8 cellular contexts compared by ENCODE assay signal in genomic region chr4:86594559-86595425, GRCh38. TPM values are rescaled to one million over a fixed set of nuclear protein-coding genes. Genes with fewer than 3 reads are reported as not detected.
DNase-seq lines count a peak whose midpoint lies in the region; ATAC-seq and TF ChIP-seq lines count a peak whose summit lies in the region.

No MANE protein-coding gene starts in this region.

- H3K4me1 ChIP-seq in cardiac muscle cell (ENCODE audit: low read depth): peaks cover 34% of the 10 kb centered on the region
- H3K4me1 ChIP-seq in osteoblast (ENCODE audit: insufficient read depth, low read length): peaks cover 35% of the 10 kb centered on the region

- in situ Hi-C loops in GM13977 (cut with MboI; ENCODE audit: low pct_unique_long_range_greater_than_20kb, low sequenced_read_pairs, unreplicated experiment): no loop called here

- ATAC-seq in HG02943 (IDR thresholded peaks at IDR 0.05; ENCODE audit: low read depth, unreplicated experiment): peak; percentile 22
- peak; percentile 53 for ATAC-seq in activated naive CD8-positive, alpha-beta T cell treated with anti-CD3 and anti-CD28 coated beads, Interleukin-2, amount 10 ng/mL, durations not matched to agents 7 days and 5 days (ENCODE audit: low read depth)
- no peak for ATAC-seq in GM19463 (IDR thresholded peaks at IDR 0.05; ENCODE audit: unreplicated experiment)

- H3K4me2 ChIP-seq in osteoblast (ENCODE audit: insufficient read depth, low read length): peak overlapping the region; percentile 93

- H3K27ac ChIP-seq in cardiac muscle cell (peak overlapping the region; percentile 78), osteoblast (ENCODE audit: low read depth, low read length) (peak overlapping the region; percentile 95)

- H3K27ac Mint-ChIP-seq in activated naive CD8-positive, alpha-beta T cell treated with anti-CD3 and anti-CD28 coated beads, Interleukin-2, amount 10 ng/mL, durations not matched to agents 7 days and 5 days: no peak overlapping the region

- DNase-seq in AG08396 (ENCODE audit: low spot score) (peak; percentile 74), GM13977 (ENCODE audit: low spot score) (peak; percentile 37), NCI-H82 treated with DMSO at 0.1 percent for 48 hours (lab: John Stamatoyannopoulos, UW; ENCODE audit: unreplicated experiment) (peak; percentile 32), cardiac muscle cell (ENCODE audit: low read depth in 1 of 2, low spot score in 1 of 2) (peak; percentile 72 to 84), osteoblast (ENCODE audit: insufficient read length, low spot score, missing footprints) (peak; percentile 90)
- DNase-seq in activated naive CD8-positive, alpha-beta T cell treated with anti-CD3 and anti-CD28 coated beads, Interleukin-2, amount 10 ng/mL, durations not matched to agents 7 days and 5 days: peak; percentile 41

- no peak for TF ChIP-seq CTCF in GM13977 (IDR thresholded peaks at IDR 0.05; ENCODE audit: extremely low read depth, insufficient read depth, missing control alignments)
- peak; percentile 24 for TF ChIP-seq CTCF in cardiac muscle cell (IDR thresholded peaks at IDR 0.05; ENCODE audit: low read depth, low read length)
- TF ChIP-seq CTCF in osteoblast (IDR thresholded peaks at IDR 0.05; ENCODE audit: extremely low read depth, low read depth, low read length): peak; percentile 30

- H3K9me3 ChIP-seq in cardiac muscle cell (ENCODE audit: low read depth) (no peaks in the 10 kb centered on the region), osteoblast (ENCODE audit: low read depth, low read length) (no peaks in the 10 kb centered on the region)

- H3K9me3 Mint-ChIP-seq in activated naive CD8-positive, alpha-beta T cell treated with anti-CD3 and anti-CD28 coated beads, Interleukin-2, amount 10 ng/mL, durations not matched to agents 7 days and 5 days: no peaks in the 10 kb centered on the region

- H3K27me3 Mint-ChIP-seq in activated naive CD8-positive, alpha-beta T cell treated with anti-CD3 and anti-CD28 coated beads, Interleukin-2, amount 10 ng/mL, durations not matched to agents 7 days and 5 days: peaks cover 56% of the 10 kb centered on the region

- H4K20me1 ChIP-seq in osteoblast (ENCODE audit: insufficient read depth, low read length): no peaks in the 10 kb centered on the region

- H3K79me2 ChIP-seq in osteoblast (ENCODE audit: insufficient read depth, low read length): peaks cover 36% of the 10 kb centered on the region

- H3K4me1 Mint-ChIP-seq in activated naive CD8-positive, alpha-beta T cell treated with anti-CD3 and anti-CD28 coated beads, Interleukin-2, amount 10 ng/mL, durations not matched to agents 7 days and 5 days: peaks cover 13% of the 10 kb centered on the region

- H3K4me3 ChIP-seq in cardiac muscle cell (peak overlapping the region; percentile 52), osteoblast (ENCODE audit: insufficient read depth, low read length) (peak overlapping the region; percentile 96)

- H3K27me3 ChIP-seq in cardiac muscle cell: no peaks in the 10 kb centered on the region
- H3K27me3 ChIP-seq in osteoblast (ENCODE audit: insufficient read depth, low read length): no peaks in the 10 kb centered on the region

- peak overlapping the region; percentile 95 for H2AFZ ChIP-seq in osteoblast (ENCODE audit: low read length)

- H3K36me3 Mint-ChIP-seq in activated naive CD8-positive, alpha-beta T cell treated with anti-CD3 and anti-CD28 coated beads, Interleukin-2, amount 10 ng/mL, durations not matched to agents 7 days and 5 days: no peaks in the 10 kb centered on the region

- POLR2A ChIA-PET in activated naive CD8-positive, alpha-beta T cell treated with anti-CD3 and anti-CD28 coated beads, Interleukin-2, amount 10 ng/mL, durations not matched to agents 7 days and 5 days (lab: Charles Lee): no interaction called here

- H3K4me3 Mint-ChIP-seq in activated naive CD8-positive, alpha-beta T cell treated with anti-CD3 and anti-CD28 coated beads, Interleukin-2, amount 10 ng/mL, durations not matched to agents 7 days and 5 days: peak overlapping the region; percentile 78

- no peaks in the 10 kb centered on the region for H3K36me3 ChIP-seq in cardiac muscle cell
- no peaks in the 10 kb centered on the region for H3K36me3 ChIP-seq in osteoblast (ENCODE audit: insufficient read depth, low read length)

RNA-seq across cellular contexts. Expression of gene PTPN13, which starts 0.7 kb away (rescaled TPM):
- total RNA-seq in activated naive CD8-positive, alpha-beta T cell treated with anti-CD3 and anti-CD28 coated beads, Interleukin-2, amount 10 ng/mL, durations not matched to agents 7 days and 5 days: under 1 TPM; 0.06 TPM
- 29.2 and 38.2 TPM in 2 replicates for total RNA-seq in cardiac muscle cell
- 14.4 and 19.0 TPM in 2 replicates for polyA plus RNA-seq in cardiac muscle cell
- 70.2 and 87.8 TPM in 2 replicates for total RNA-seq in osteoblast

Comparison
In these comparisons a context has a peak if more than half of its experiments do, and no peak if none do; other contexts are left out.
1. DNase-seq: peak in every context shown above with its lines; median percentile 90 in osteoblast; 78 in cardiac muscle cell; 74 in AG08396; 41 in activated naive CD8-positive, alpha-beta T cell treated with anti-CD3 and anti-CD28 coated beads, Interleukin-2, amount 10 ng/mL, durations not matched to agents 7 days and 5 days; 37 in GM13977; 32 in NCI-H82 treated with DMSO at 0.1 percent for 48 hours.
2. RNA of gene PTPN13, which starts 0.7 kb away (total RNA-seq): 70.2 to 87.8 TPM in osteoblast and 29.2 to 38.2 TPM in cardiac muscle cell; 0.06 TPM in activated naive CD8-positive, alpha-beta T cell treated with anti-CD3 and anti-CD28 coated beads, Interleukin-2, amount 10 ng/mL, durations not matched to agents 7 days and 5 days; every median in the first group is over 10 times any median in the second.